In the genomic region with DNA sequence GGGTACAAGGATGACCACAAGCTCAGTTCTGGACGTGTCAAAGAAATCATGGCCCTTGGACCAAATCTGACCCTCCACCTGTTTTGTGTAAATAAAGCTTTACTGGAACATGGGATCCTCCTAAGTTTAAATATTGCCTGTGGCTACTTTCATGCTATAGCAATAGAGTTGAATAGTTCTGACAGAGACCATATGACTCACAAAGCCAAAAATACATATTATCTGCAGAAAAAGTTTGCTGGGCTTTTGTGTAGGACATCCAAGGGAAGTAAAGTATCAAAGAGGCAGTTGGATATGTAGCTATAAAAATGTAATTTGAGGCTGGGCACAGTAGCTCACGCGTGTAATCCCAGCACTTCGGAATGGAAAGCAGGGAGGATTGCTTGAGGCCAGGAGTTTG, we compare ENCODE assay signal across 12 cellular contexts.
DNase-seq lines count a peak whose midpoint lies in the region; ATAC-seq and TF ChIP-seq lines count a peak whose summit lies in the region.
"Had no signal": no experiment of that assay in that cellular context is flagged by ENCODE, and none has a peak within 500 bp of the region (broad histone marks: within the 10 kb centered on the region; RNA-seq: fewer than 3 reads in every experiment).

No MANE protein-coding gene starts in this region.

- no peak overlapping the region for H2BK5ac ChIP-seq in IMR-90 (ENCODE audit: low read depth, low read length, poor library complexity, severe bottlenecking)

- H3K27ac ChIP-seq in GM23248, result no peak overlapping the region
- H3K27ac ChIP-seq in IMR-90 (ENCODE audit: insufficient read depth, low read length), result no peak overlapping the region
- H3K27ac ChIP-seq in RWPE2 (ENCODE audit: poor library complexity, severe bottlenecking), result no peak overlapping the region
- H3K27ac ChIP-seq in CD4-positive, alpha-beta T cell (ENCODE audit: low read depth, low read length), result no peak overlapping the region

- no peak overlapping the region for H3K4ac ChIP-seq in IMR-90 (ENCODE audit: low read depth, low read length)

- H3K27me3 Mint-ChIP-seq in CD4-positive, alpha-beta T cell, result no peaks in the 10 kb centered on the region

- no peak overlapping the region for H3K27ac Mint-ChIP-seq in CD4-positive, alpha-beta T cell
- H3K27ac Mint-ChIP-seq: CD14-positive monocyte had no signal

- peaks cover 25 to 73% of the 10 kb centered on the region in 2 experiments for H3K79me1 ChIP-seq in IMR-90 (ENCODE audit: low read depth in 1 of 2, low read length in 2 of 2)

- DNase-seq in GM23248, result peak; percentile 27
- DNase-seq in IMR-90, result peak; percentile 31
- DNase-seq in RWPE2 (ENCODE audit: low spot score), result no peak
- peak; percentile 20 to 58 for DNase-seq in foreskin fibroblast
- DNase-seq in CD4-positive, alpha-beta T cell, result no peak
- DNase-seq in A172 (ENCODE audit: low spot score), result no peak
- no peak for DNase-seq in H7
- DNase-seq: EL, GDM1, KBM-7 had no signal

- H3K79me2 ChIP-seq in GM23248 (ENCODE audit: insufficient read depth), result no peaks in the 10 kb centered on the region

- no peaks in the 10 kb centered on the region for H3K9me3 ChIP-seq in GM23248 (ENCODE audit: low read depth)
- H3K9me3 ChIP-seq in IMR-90 (ENCODE audit: control insufficient read depth, insufficient read depth, low read length), result peaks cover 2% of the 10 kb centered on the region; the same call in 1 of the 2 replicates
- no peaks in the 10 kb centered on the region for H3K9me3 ChIP-seq in RWPE2 (ENCODE audit: severe bottlenecking)
- H3K9me3 ChIP-seq in CD4-positive, alpha-beta T cell (ENCODE audit: control insufficient read depth, low read length), result no peaks in the 10 kb centered on the region

- H2BK20ac ChIP-seq in IMR-90 (ENCODE audit: low read depth, low read length), result no peak overlapping the region

- no peak overlapping the region for H2AK5ac ChIP-seq in IMR-90 (ENCODE audit: low read depth, low read length)

- H3K56ac ChIP-seq in IMR-90 (ENCODE audit: extremely low read depth, insufficient read depth, low read length), result no peak overlapping the region

- H3K36me3 ChIP-seq in GM23248 (ENCODE audit: low read depth), result no peaks in the 10 kb centered on the region
- 0 out of 2 replicates have a peak, but pooled peaks cover 2% of the 10 kb centered on the region for H3K36me3 ChIP-seq in IMR-90 (ENCODE audit: control insufficient read depth, insufficient read depth, low read length)
- no peaks in the 10 kb centered on the region for H3K36me3 ChIP-seq in RWPE2 (ENCODE audit: low read depth)
- no peaks in the 10 kb centered on the region for H3K36me3 ChIP-seq in H7 (replicated peaks; ENCODE audit: control insufficient read depth, insufficient read depth, low read length)

- CTCF ChIA-PET in IMR-90 (lab: Yijun Ruan, JAX), result no interaction called here
- CTCF ChIA-PET in CD4-positive, alpha-beta T cell (lab: Charles Lee), result no interaction called here

- H3K4me1 Mint-ChIP-seq in CD4-positive, alpha-beta T cell (ENCODE audit: low read depth), result peaks cover 16% of the 10 kb centered on the region
- H3K4me1 Mint-ChIP-seq: CD14-positive monocyte had no signal

- peak; percentile 49; the same call in 1 of the 2 replicates for ATAC-seq in IMR-90 (ENCODE audit: low read depth)
- ATAC-seq in RWPE2 (ENCODE audit: low read depth), result peak; percentile 56
- ATAC-seq in CD4-positive, alpha-beta T cell (ENCODE audit: poor library complexity), result no peak
- ATAC-seq: HCT116 had no signal

- no peak overlapping the region for H2BK15ac ChIP-seq in IMR-90 (ENCODE audit: low read depth, low read length)

- no peak overlapping the region for H2AFZ ChIP-seq in GM23248
- H2AFZ ChIP-seq in IMR-90 (replicated peaks; ENCODE audit: low read length, poor library complexity), result no peak overlapping the region

- intact Hi-C loops in IMR-90 (cut with micrococcal nuclease), result no loop called here
- intact Hi-C loops in CD4-positive, alpha-beta T cell (cut with DNase I, micrococcal nuclease), result no loop called here

- no peaks in the 10 kb centered on the region for H4K20me1 ChIP-seq in GM23248 (ENCODE audit: insufficient read depth)
- peaks cover 26% of the 10 kb centered on the region; the same call in 1 of the 2 replicates for H4K20me1 ChIP-seq in IMR-90 (ENCODE audit: insufficient read depth, low read length)

- H3K9ac ChIP-seq in GM23248 (no peak overlapping the region), IMR-90 (ENCODE audit: low read depth, low read length) (no peak overlapping the region)

- dilution Hi-C loops in IMR-90 (cut with HindIII; ENCODE audit: low sequenced_read_pairs, unreplicated experiment), result no loop called here

- H3K9me1 ChIP-seq in IMR-90 (ENCODE audit: insufficient read depth, low read length), result peaks cover 29% of the 10 kb centered on the region

- H3K9me2 ChIP-seq in GM23248 (ENCODE audit: insufficient read depth), result no peaks in the 10 kb centered on the region

- no peak overlapping the region for H2AK9ac ChIP-seq in IMR-90 (replicated peaks; ENCODE audit: low read depth, low read length, poor library complexity)

- H3K4me1 ChIP-seq in GM23248 (ENCODE audit: insufficient read depth) (no peaks in the 10 kb centered on the region), IMR-90 (ENCODE audit: control insufficient read depth, insufficient read depth, low read length) (peaks cover 5% of the 10 kb centered on the region; the same call in 1 of the 2 replicates), RWPE2 (ENCODE audit: insufficient read depth, poor library complexity, severe bottlenecking) (peaks cover 7% of the 10 kb centered on the region)

- TF ChIP-seq CTCF in IMR-90 (conservative IDR thresholded peaks at IDR 0.05; ENCODE audit: low read depth, low read length), result no peak
- TF ChIP-seq CTCF in RWPE2 (IDR thresholded peaks at IDR 0.05; ENCODE audit: poor library complexity, severe bottlenecking), result no peak
- TF ChIP-seq CTCF in foreskin fibroblast (IDR thresholded peaks at IDR 0.05; ENCODE audit: low read depth, low read length), result no peak
- TF ChIP-seq CTCF in CD4-positive, alpha-beta T cell (IDR thresholded peaks at IDR 0.05), result no peak

- no peak overlapping the region for H3K4me3 Mint-ChIP-seq in CD4-positive, alpha-beta T cell

- no peak overlapping the region for H3K18ac ChIP-seq in IMR-90 (ENCODE audit: low read depth, low read length)

- WGBS in GM23248 (ENCODE audit: low coverage in 1 of 2, low lambda C conversion rate in 2 of 2, missing lambda C conversion rate in 2 of 2), 2 experiments, result 76 to 82% methylated on average over 4 of the region's 4 CpGs
- WGBS in IMR-90 (ENCODE audit: extremely low coverage in 2 of 2, insufficient read length in 1 of 2), 2 experiments, result 94% methylated on average over 3 of the region's 4 CpGs; no CpG with 5 or more reads in 1 of the 2 experiments

- no peak overlapping the region for H3K14ac ChIP-seq in IMR-90 (replicated peaks; ENCODE audit: low read depth, low read length)

- TF ChIP-seq RAD21 in IMR-90 (IDR thresholded peaks at IDR 0.05; ENCODE audit: low read length), result no peak

- H3K4me3 ChIP-seq in GM23248 (no peak overlapping the region), IMR-90 (ENCODE audit: insufficient read depth, low read depth, low read length) (no peak overlapping the region), RWPE2 (ENCODE audit: severe bottlenecking) (no peak overlapping the region), foreskin fibroblast (ENCODE audit: low read depth in 1 of 2, low read length in 2 of 2) (no peak overlapping the region), H7 (ENCODE audit: insufficient read depth, low read depth, low read length) (no peak overlapping the region)

- H3K36me3 Mint-ChIP-seq in CD4-positive, alpha-beta T cell (ENCODE audit: low read depth), result no peaks in the 10 kb centered on the region
- H3K36me3 Mint-ChIP-seq: CD14-positive monocyte had no signal

- H3K4me2 ChIP-seq in GM23248 (ENCODE audit: unreplicated experiment) (no peak overlapping the region), IMR-90 (ENCODE audit: low read depth, low read length) (no peak overlapping the region)

- in situ Hi-C loops in GM23248 (cut with MboI), result no loop called here
- in situ Hi-C loops in IMR-90 (cut with MboI; ENCODE audit: low sequenced_read_pairs), result no loop called here

- no peak for TF ChIP-seq POLR2A in IMR-90 (IDR thresholded peaks at IDR 0.05; ENCODE audit: low read depth, low read length)

- H3K9me3 Mint-ChIP-seq in CD4-positive, alpha-beta T cell, result no peaks in the 10 kb centered on the region

- no peak overlapping the region for H2BK120ac ChIP-seq in IMR-90 (ENCODE audit: low read depth, low read length)

- POLR2A ChIA-PET in IMR-90 (lab: Charles Lee; ENCODE audit: unreplicated experiment), result no interaction called here
- POLR2A ChIA-PET in CD4-positive, alpha-beta T cell (lab: Charles Lee), result no interaction called here

- no peaks in the 10 kb centered on the region for H3F3A ChIP-seq in GM23248 (ENCODE audit: insufficient read depth)

- no TSS peak for BruUV-seq in IMR-90 (replicated peaks; lab: Mats Ljungman, UMichigan)

- H3K27me3 ChIP-seq in GM23248 (replicated peaks; ENCODE audit: insufficient read depth), result no peaks in the 10 kb centered on the region
- no peaks in the 10 kb centered on the region for H3K27me3 ChIP-seq in IMR-90 (ENCODE audit: control insufficient read depth, insufficient read depth, low read length)
- no peaks in the 10 kb centered on the region for H3K27me3 ChIP-seq in RWPE2 (ENCODE audit: insufficient read depth, poor library complexity, severe bottlenecking)
- H3K27me3 ChIP-seq in CD4-positive, alpha-beta T cell (ENCODE audit: control insufficient read depth, insufficient read depth, low read length), result no peaks in the 10 kb centered on the region
- H3K27me3 ChIP-seq in H7 (ENCODE audit: control insufficient read depth, insufficient read depth, low read length), result no peaks in the 10 kb centered on the region

- no peak overlapping the region for H3K23ac ChIP-seq in IMR-90 (ENCODE audit: low read depth, low read length)

- no peak overlapping the region for H4K91ac ChIP-seq in IMR-90 (ENCODE audit: insufficient read depth, low read depth, low read length)

- H4K5ac ChIP-seq in IMR-90 (ENCODE audit: low read depth, low read length), result no peak overlapping the region

- H4K8ac ChIP-seq in IMR-90 (ENCODE audit: low read depth in 2 of 2, low read length in 2 of 2), result no peak overlapping the region

TF ChIP-seq in IMR-90, 13 proteins besides CTCF, POLR2A, EP300 and RAD21:
- TF ChIP-seq, protein P1, sequence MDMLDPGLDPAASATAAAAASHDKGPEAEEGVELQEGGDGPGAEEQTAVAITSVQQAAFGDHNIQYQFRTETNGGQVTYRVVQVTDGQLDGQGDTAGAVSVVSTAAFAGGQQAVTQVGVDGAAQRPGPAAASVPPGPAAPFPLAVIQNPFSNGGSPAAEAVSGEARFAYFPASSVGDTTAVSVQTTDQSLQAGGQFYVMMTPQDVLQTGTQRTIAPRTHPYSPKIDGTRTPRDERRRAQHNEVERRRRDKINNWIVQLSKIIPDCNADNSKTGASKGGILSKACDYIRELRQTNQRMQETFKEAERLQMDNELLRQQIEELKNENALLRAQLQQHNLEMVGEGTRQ (IDR thresholded peaks at IDR 0.05; ENCODE audit: low read depth, low read length), result no peak
- no peak for TF ChIP-seq FOS (IDR thresholded peaks at IDR 0.05; ENCODE audit: low read depth, low read length)
- TF ChIP-seq CEBPB (IDR thresholded peaks at IDR 0.05; ENCODE audit: low read depth, low read length), result no peak
- no peak for TF ChIP-seq MAFK (IDR thresholded peaks at IDR 0.05; ENCODE audit: low read depth, low read length)
TF ChIP-seq in IMR-90: peak in this region for 0.

Comparison
In these comparisons a context has a peak if more than half of its experiments do, and no peak if none do; other contexts are left out.
1. DNase-seq: peak in GM23248 (single experiment), IMR-90 (single experiment) and foreskin fibroblast (2 of 2); none in RWPE2 (single experiment), CD4-positive, alpha-beta T cell (0 of 10), A172 (single experiment) and H7 (single experiment).